Comparison of ENCODE assay signal across 10 cellular contexts in the genomic region with DNA sequence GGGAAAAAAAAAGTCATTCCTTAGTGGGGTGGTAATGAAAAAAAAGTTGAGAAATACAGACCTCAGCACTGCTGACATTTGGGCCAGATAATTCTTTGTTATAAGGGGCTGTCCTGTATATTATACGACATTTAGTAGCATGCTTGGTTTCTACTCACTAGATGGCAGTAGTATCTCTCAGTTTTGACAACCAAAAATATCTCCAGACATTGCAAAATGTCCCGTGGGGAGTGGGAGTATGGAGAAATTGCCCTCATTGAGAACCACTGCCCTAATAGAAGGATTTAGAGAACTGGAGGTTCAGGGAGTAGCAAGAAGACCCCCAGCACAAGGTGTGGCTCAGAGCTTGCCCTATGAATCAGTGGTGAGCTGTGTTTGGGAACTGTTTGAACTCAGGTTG. TPM values are rescaled to one million over a fixed set of nuclear protein-coding genes. Genes with fewer than 3 reads are reported as not detected.
DNase-seq lines count a peak whose midpoint lies in the region; ATAC-seq, FAIRE-seq and TF ChIP-seq lines count a peak whose summit lies in the region.
"Had no signal": no experiment of that assay in that cellular context is flagged by ENCODE, and none has a peak within 500 bp of the region (broad histone marks: within the 10 kb centered on the region; RNA-seq: fewer than 3 reads in every experiment).

No MANE protein-coding gene starts in this region.

- no peak for FAIRE-seq in urothelium cell line (lab: Jason Lieb, UNC)

- no peak overlapping the region for H3K4me3 ChIP-seq in AG09309 (ENCODE audit: control insufficient read depth, low read depth, low read length)
- no peak overlapping the region for H3K4me3 ChIP-seq in GM12865 (ENCODE audit: low read depth, low read length)
- H3K4me3 ChIP-seq in RWPE2 (ENCODE audit: severe bottlenecking) = no peak overlapping the region

- DNase-seq in AG09309 (ENCODE audit: low read depth) (no peak), GM12865 (ENCODE audit: low read depth) (no peak), RWPE2 (ENCODE audit: low spot score) (no peak), foreskin keratinocyte (no peak), EL (no peak), ecto neural progenitor cell (ENCODE audit: low spot score) (no peak), urothelium cell line (ENCODE audit: low spot score) (no peak), islet precursor cell (no peak)
- DNase-seq: KG1, SHP77 treated with DMSO at 0.1 percent for 48 hours had no signal

- no peaks in the 10 kb centered on the region for H3K4me1 ChIP-seq in RWPE2 (ENCODE audit: insufficient read depth, poor library complexity, severe bottlenecking)
- no peaks in the 10 kb centered on the region for H3K4me1 ChIP-seq in foreskin keratinocyte

- ATAC-seq in RWPE2 (ENCODE audit: low read depth) (peak; percentile 17; the same call in 1 of the 3 replicates), foreskin keratinocyte (no peak)

- H3K27me3 ChIP-seq in RWPE2 (ENCODE audit: insufficient read depth, poor library complexity, severe bottlenecking) (no peaks in the 10 kb centered on the region), foreskin keratinocyte (no peaks in the 10 kb centered on the region)

- H3K27ac ChIP-seq in RWPE2 (ENCODE audit: poor library complexity, severe bottlenecking) (no peak overlapping the region), foreskin keratinocyte (no peak overlapping the region)

- peak; percentile 34 for TF ChIP-seq CTCF in AG09309 (IDR thresholded peaks at IDR 0.05; ENCODE audit: control insufficient read depth, insufficient read depth, low read depth, low read length, missing control alignments)
- TF ChIP-seq CTCF in GM12865 (IDR thresholded peaks at IDR 0.05; ENCODE audit: insufficient read depth, low read depth, low read length, missing control alignments) = peak; percentile 8
- TF ChIP-seq CTCF in RWPE2 (IDR thresholded peaks at IDR 0.05; ENCODE audit: poor library complexity, severe bottlenecking) = peak; percentile 39
- TF ChIP-seq CTCF in foreskin keratinocyte (conservative IDR thresholded peaks at IDR 0.05) = peak; percentile 54

- peaks cover 80% of the 10 kb centered on the region for H3K36me3 ChIP-seq in RWPE2 (ENCODE audit: low read depth)

- H3K9me3 ChIP-seq in RWPE2 (ENCODE audit: severe bottlenecking) = no peaks in the 10 kb centered on the region

RNA-seq across cellular contexts. Expression of a gene that starts 28.6 kb away (rescaled TPM):
- total RNA-seq in foreskin keratinocyte = 54.9 and 57.3 TPM in 2 replicates
- polyA plus RNA-seq in foreskin keratinocyte = 77.2 and 82.3 TPM in 2 replicates
